10 cellular contexts compared by ENCODE assay signal in the genomic region with DNA sequence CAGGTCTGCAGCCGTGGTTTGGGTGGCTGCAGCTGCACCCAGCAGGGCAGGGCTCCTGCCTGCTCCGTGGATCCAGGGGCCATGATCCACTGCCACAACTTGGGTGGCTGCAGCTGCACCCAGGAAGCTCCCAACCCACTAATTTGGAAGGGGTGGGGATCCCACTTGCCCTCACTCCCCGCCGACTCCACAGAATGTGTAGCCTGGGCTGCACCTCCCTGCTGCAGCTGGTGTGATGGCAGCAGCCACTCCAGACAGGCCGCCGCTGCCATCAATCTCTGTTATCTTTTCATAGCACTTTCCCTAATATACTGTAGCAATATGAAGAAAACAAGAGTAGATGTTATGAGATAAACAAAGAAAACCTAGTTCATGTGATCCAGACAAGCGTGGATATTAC.
"Had no signal": no experiment of that assay in that cellular context is flagged by ENCODE, and none has a peak within 500 bp of the region (broad histone marks: within the 10 kb centered on the region; RNA-seq: fewer than 3 reads in every experiment).

No MANE protein-coding gene starts in this region.

- DNase-seq: GM23248, GOT3, H7, HFFc6, KBM-7 had no signal

- FAIRE-seq: HepG2 had no signal

- H3K27ac Mint-ChIP-seq: HFFc6, IgD-negative memory B cell had no signal

- H3K36me3 ChIP-seq: HAP-1 had no signal

- H3K9me3 ChIP-seq: HAP-1 had no signal

- H3K9me3 Mint-ChIP-seq: HFFc6 had no signal

- H3K27me3 Mint-ChIP-seq: IgD-negative memory B cell had no signal

- H3K36me3 Mint-ChIP-seq: IgD-negative memory B cell had no signal

- H3K4me1 Mint-ChIP-seq: IgD-negative memory B cell had no signal

- H3K4me3 Mint-ChIP-seq: HFFc6, IgD-negative memory B cell had no signal

- H3K27ac ChIP-seq: GM23248, HL-60 had no signal

- H3K4me1 ChIP-seq: HAP-1 had no signal

- H2AFZ ChIP-seq: GM23248 had no signal

- H3K9ac ChIP-seq: GM23248 had no signal

- H3K4me3 ChIP-seq: GM23248, HAP-1 had no signal

- ATAC-seq: HCT116, HepG2 had no signal
